Comparison of ENCODE assay signal across 10 cellular contexts in the genomic region with DNA sequence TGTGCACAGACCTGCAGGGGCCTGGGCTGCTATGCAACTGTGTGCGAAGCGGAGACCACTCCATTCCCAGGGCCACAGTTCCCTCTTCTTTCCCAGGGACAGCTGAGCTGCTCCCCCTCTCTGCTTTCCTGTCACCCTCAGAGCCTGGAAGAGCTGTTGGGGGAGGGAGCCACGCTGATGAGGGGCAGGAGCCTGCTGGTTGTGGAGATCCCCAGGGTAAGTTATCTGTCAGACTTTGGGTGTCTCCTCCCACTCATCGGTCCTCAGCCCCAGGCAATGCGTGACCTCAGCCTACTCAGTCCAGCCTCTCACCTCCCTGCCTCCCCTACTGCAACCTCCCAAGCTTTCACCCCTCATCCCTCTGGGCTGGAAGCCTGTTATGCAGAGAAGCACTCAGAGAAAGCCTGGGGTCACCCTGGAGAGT. TPM values are rescaled to one million over a fixed set of nuclear protein-coding genes. Genes with fewer than 3 reads are reported as not detected.
A peak's percentile ranks its signal among the peaks of the same experiment; 100 is the strongest.
DNase-seq lines count a peak whose midpoint lies in the region; ATAC-seq and TF ChIP-seq lines count a peak whose summit lies in the region.
"Had no signal": no experiment of that assay in that cellular context is flagged by ENCODE, and none has a peak within 500 bp of the region (broad histone marks: within the 10 kb centered on the region; RNA-seq: fewer than 3 reads in every experiment).

No MANE protein-coding gene starts in this region.

- peaks cover 11% of the 10 kb centered on the region for H3K36me3 Mint-ChIP-seq in mesothelial cell of epicardium

- H3K9me3 Mint-ChIP-seq in mesothelial cell of epicardium = no peaks in the 10 kb centered on the region

- H3K27me3 ChIP-seq in BLaER1 treated with 17β-estradiol and CSF1 and Interleukin-3, amounts not matched to agents 10 nM and 100 nM = no peaks in the 10 kb centered on the region
- no peaks in the 10 kb centered on the region for H3K27me3 ChIP-seq in layer of hippocampus (ENCODE audit: control insufficient read depth, insufficient read depth, low read length)

- H3K4me3 Mint-ChIP-seq in mesothelial cell of epicardium = no peak overlapping the region

- H3K27me3 Mint-ChIP-seq in mesothelial cell of epicardium (ENCODE audit: low read depth) = no peaks in the 10 kb centered on the region

- H3K9me3 ChIP-seq in BLaER1 treated with 17β-estradiol and CSF1 and Interleukin-3, amounts not matched to agents 10 nM and 100 nM (replicated peaks in 1 of 11) = no peaks in the 10 kb centered on the region

- H3K27ac ChIP-seq in BLaER1 treated with 17β-estradiol and CSF1 and Interleukin-3, amounts not matched to agents 10 nM and 100 nM = no peak overlapping the region; a peak in 1 of 22 replicates
- peak overlapping the region; percentile 69 for H3K27ac ChIP-seq in layer of hippocampus (ENCODE audit: low read depth, low read length)

- H3K4me1 Mint-ChIP-seq in mesothelial cell of epicardium = peaks cover 19% of the 10 kb centered on the region

- no peak overlapping the region for H3K27ac Mint-ChIP-seq in mesothelial cell of epicardium

- H3K36me3 ChIP-seq in BLaER1 treated with 17β-estradiol and CSF1 and Interleukin-3, amounts not matched to agents 10 nM and 100 nM = peaks cover 42 to 70% (median 56%) of the 10 kb centered on the region in 11 experiments

- H4K20me1 ChIP-seq in BLaER1 treated with 17β-estradiol and CSF1 and Interleukin-3, amounts not matched to agents 10 nM and 100 nM = peaks cover 0 to 61% (median 37%) of the 10 kb centered on the region in 11 experiments; a peak in 17 of 22 replicates

- ATAC-seq in GM19351 (IDR thresholded peaks at IDR 0.05; ENCODE audit: unreplicated experiment) = peak; percentile 53

- peaks cover 36 to 59% (median 49%) of the 10 kb centered on the region in 10 experiments for H3K4me1 ChIP-seq in BLaER1 treated with 17β-estradiol and CSF1 and Interleukin-3, amounts not matched to agents 10 nM and 100 nM

- H3K4me3 ChIP-seq in BLaER1 treated with 17β-estradiol and CSF1 and Interleukin-3, amounts not matched to agents 10 nM and 100 nM = no peak overlapping the region

- no peak for TF ChIP-seq CTCF in mesothelial cell of epicardium (IDR thresholded peaks at IDR 0.05; ENCODE audit: unreplicated experiment)

- peak overlapping the region in 8 of 11 experiments; percentile 13 to 60 (median 41); a peak in 12 of 22 replicates for H3K4me2 ChIP-seq in BLaER1 treated with 17β-estradiol and CSF1 and Interleukin-3, amounts not matched to agents 10 nM and 100 nM

- DNase-seq in M059J (ENCODE audit: low read depth) (peak; percentile 20), mesothelial cell of epicardium (ENCODE audit: low spot score in 2 of 2, unreplicated experiment in 2 of 2) (no peak), DMS 273 treated with DMSO at 0.1 percent for 48 hours (lab: John Stamatoyannopoulos, UW) (no peak), ecto neural progenitor cell (ENCODE audit: low spot score) (no peak), NCI-H2171 (lab: John Stamatoyannopoulos, UW) (no peak)
- DNase-seq: NCI-H1930 had no signal

- peak overlapping the region in 5 of 11 experiments; percentile 7 to 57 (median 12); a peak in 6 of 22 replicates for H3K9ac ChIP-seq in BLaER1 treated with 17β-estradiol and CSF1 and Interleukin-3, amounts not matched to agents 10 nM and 100 nM

RNA-seq across cellular contexts. Expression of a gene that starts 53.5 kb away (rescaled TPM):
- total RNA-seq in M059J (2014; rRNA removed; shearing (Covaris generic)) = 0.96 TPM in 1 of 2 replicates, not detected in the other
- total RNA-seq in mesothelial cell of epicardium = 35.3 to 38.9 TPM (median 38.0 TPM) in 3 replicates
- total RNA-seq: T-helper 2 cell treated with Interferon-gamma antibody and Interleukin-4, amounts not matched to agents 100 ng/mL and 5 ng/mL, for 36 hours had no signal

Comparison
In these comparisons a context has a peak if more than half of its experiments do, and no peak if none do; other contexts are left out.
1. RNA of a gene that starts 53.5 kb away (total RNA-seq): 35.3 to 38.9 TPM in mesothelial cell of epicardium; 0.96 TPM in M059J; every median in the first group is over 10 times any median in the second.